In genomic region chr17:7241047-7241733, GRCh38 we compare ENCODE assay signal across 8 cellular contexts. TPM values are rescaled to one million over a fixed set of nuclear protein-coding genes. Genes with fewer than 3 reads are reported as not detected.
DNase-seq lines count a peak whose midpoint lies in the region; ATAC-seq and TF ChIP-seq lines count a peak whose summit lies in the region.

No MANE protein-coding gene starts in this region.

- H3K27me3 ChIP-seq in CD4-positive, alpha-beta memory T cell (ENCODE audit: insufficient read depth, low read length) = no peaks in the 10 kb centered on the region
- no peaks in the 10 kb centered on the region for H3K27me3 ChIP-seq in endocrine pancreas (ENCODE audit: control insufficient read depth, insufficient read depth, low read length)
- H3K27me3 ChIP-seq in neutrophil = no peaks in the 10 kb centered on the region

- peaks cover 0 to 8% (median 0%) of the 10 kb centered on the region in 8 donors for H3K9me3 Mint-ChIP-seq in CD4-positive, alpha-beta memory T cell

- DNase-seq in CD4-positive, alpha-beta memory T cell = no peak
- DNase-seq in NCI-H69 (lab: John Stamatoyannopoulos, UW) (peak; percentile 37), middle frontal gyrus (ENCODE audit: extremely low spot score, low spot score) (no peak), GF-D8 (lab: John Stamatoyannopoulos, UW) (no peak), NCI-H1436 (lab: John Stamatoyannopoulos, UW) (no peak)

- peaks cover 0 to 2% of the 10 kb centered on the region in 2 donors for H3K27me3 Mint-ChIP-seq in CD4-positive, alpha-beta memory T cell

- intact Hi-C loops in CD4-positive, alpha-beta memory T cell (cut with micrococcal nuclease) = no loop called here

- TF ChIP-seq CTCF in neutrophil (IDR thresholded peaks at IDR 0.05) = no peak

- peak overlapping the region; percentile 95 to 100 (median 96) for H3K4me3 Mint-ChIP-seq in CD4-positive, alpha-beta memory T cell

- H3K27ac Mint-ChIP-seq in CD4-positive, alpha-beta memory T cell = peak overlapping the region; percentile 98 to 100 (median 100)

- peaks cover 44% of the 10 kb centered on the region for H3K4me1 ChIP-seq in CD4-positive, alpha-beta memory T cell (ENCODE audit: insufficient read depth, low read length)
- peaks cover 7% of the 10 kb centered on the region for H3K4me1 ChIP-seq in endocrine pancreas (ENCODE audit: control insufficient read depth, insufficient read depth, low read length)
- H3K4me1 ChIP-seq in neutrophil (ENCODE audit: control insufficient read depth in 1 of 2, insufficient read depth in 1 of 2, low read depth in 1 of 2, low read length in 1 of 2) = peaks cover 42 to 47% of the 10 kb centered on the region in 2 experiments

- POLR2A ChIA-PET in CD4-positive, alpha-beta memory T cell (lab: Charles Lee; ENCODE audit: partially characterized antibody) = interaction anchor here (0.9 to 17.6 kb wide), 9 partner anchors 9 to 446 kb away, joined by 3 to 435 read pairs (median 14); partner anchors contain the start of genes ACADVL, ACAP1, CTDNEP1 and DLG4

- peak overlapping the region; percentile 98 for H3K9ac ChIP-seq in endocrine pancreas (ENCODE audit: control insufficient read depth, insufficient read depth, low read length)

- CTCF ChIA-PET in CD4-positive, alpha-beta memory T cell (lab: Charles Lee; ENCODE audit: partially characterized antibody) = interaction anchor here (0.9 to 1.8 kb wide), 7 partner anchors 8 to 238 kb away, joined by 3 to 8 read pairs (median 3); partner anchors contain the start of genes ACAP1 and ZBTB4

- no peak for ATAC-seq in GM18502 (IDR thresholded peaks at IDR 0.05; ENCODE audit: poor library complexity, unreplicated experiment)

- H3K27ac ChIP-seq in CD4-positive, alpha-beta memory T cell (ENCODE audit: low read depth, low read length) = peak overlapping the region; percentile 96
- H3K27ac ChIP-seq in neutrophil = peak overlapping the region; percentile 99

- H3K4me3 ChIP-seq in CD4-positive, alpha-beta memory T cell (ENCODE audit: low read length in 2 of 2) = peak overlapping the region; percentile 74 to 82
- peak overlapping the region; percentile 77 for H3K4me3 ChIP-seq in endocrine pancreas (ENCODE audit: control insufficient read depth, insufficient read depth, low read length)
- H3K4me3 ChIP-seq in neutrophil (ENCODE audit: low read depth in 1 of 2, low read length in 1 of 2) = peak overlapping the region; percentile 84 to 98

- peaks cover 29% of the 10 kb centered on the region for H3K36me3 ChIP-seq in CD4-positive, alpha-beta memory T cell (ENCODE audit: insufficient read depth, low read length)
- H3K36me3 ChIP-seq in endocrine pancreas (ENCODE audit: control insufficient read depth, insufficient read depth, low read length) (peaks cover 7% of the 10 kb centered on the region), neutrophil (peaks cover 53% of the 10 kb centered on the region)

- H3K36me3 Mint-ChIP-seq in CD4-positive, alpha-beta memory T cell = peaks cover 24 to 65% of the 10 kb centered on the region in 2 donors

- no peaks in the 10 kb centered on the region for H3K9me3 ChIP-seq in CD4-positive, alpha-beta memory T cell (ENCODE audit: control insufficient read depth in 1 of 2, low read length in 2 of 2)
- no peaks in the 10 kb centered on the region for H3K9me3 ChIP-seq in endocrine pancreas (ENCODE audit: control insufficient read depth, low read length)
- no peaks in the 10 kb centered on the region for H3K9me3 ChIP-seq in neutrophil

- H3K4me1 Mint-ChIP-seq in CD4-positive, alpha-beta memory T cell = peaks cover 34 to 61% (median 41%) of the 10 kb centered on the region in 4 donors

RNA-seq across cellular contexts. Expression of gene GABARAP, which starts 1.1 kb away (rescaled TPM):
- 100 to 1,000 TPM; 324 to 327 TPM for total RNA-seq in CD4-positive, alpha-beta memory T cell
- 100 to 1,000 TPM; 741 to 896 TPM for polyA plus RNA-seq in CD4-positive, alpha-beta memory T cell

RNA-seq across cellular contexts. Expression of gene PHF23, which starts 1.9 kb away (rescaled TPM):
- total RNA-seq in CD4-positive, alpha-beta memory T cell = 10 to 100 TPM; 45.8 to 55.8 TPM
- polyA plus RNA-seq in CD4-positive, alpha-beta memory T cell = 10 to 100 TPM; 11.4 to 29.8 TPM

RNA-seq across cellular contexts. Expression of gene DVL2, which starts 6.9 kb away (rescaled TPM):
- 10 to 100 TPM; 75.1 to 76.8 TPM for total RNA-seq in CD4-positive, alpha-beta memory T cell
- polyA plus RNA-seq in CD4-positive, alpha-beta memory T cell = 10 to 100 TPM; 22.0 to 23.7 TPM

RNA-seq across cellular contexts. Expression of gene CTDNEP1, which starts 10.3 kb away (rescaled TPM):
- total RNA-seq in CD4-positive, alpha-beta memory T cell = 100 to 1,000 TPM; 145 to 157 TPM
- 10 to 100 TPM; 42.4 to 59.1 TPM for polyA plus RNA-seq in CD4-positive, alpha-beta memory T cell

RNA-seq across cellular contexts. Expression of gene ELP5, which starts 10.8 kb away (rescaled TPM):
- total RNA-seq in CD4-positive, alpha-beta memory T cell = 10 to 100 TPM; 29.8 to 30.9 TPM
- polyA plus RNA-seq in CD4-positive, alpha-beta memory T cell = 10 to 100 TPM; 68.0 to 71.3 TPM
